ENCODE assay signal across 11 cellular contexts in genomic region chr2:196399736-196400691, GRCh38.
DNase-seq lines count a peak whose midpoint lies in the region; ATAC-seq and TF ChIP-seq lines count a peak whose summit lies in the region.
"Had no signal": no experiment of that assay in that cellular context is flagged by ENCODE, and none has a peak within 500 bp of the region (broad histone marks: within the 10 kb centered on the region; RNA-seq: fewer than 3 reads in every experiment).

No MANE protein-coding gene starts in this region.

- no peak for ATAC-seq in HG02763 (IDR thresholded peaks at IDR 0.05; ENCODE audit: unreplicated experiment)
- ATAC-seq in GM18505 (IDR thresholded peaks at IDR 0.05; ENCODE audit: unreplicated experiment) = no peak
- ATAC-seq in GM21528 (IDR thresholded peaks at IDR 0.05; ENCODE audit: low FRiP score, unreplicated experiment) = no peak

- TF ChIP-seq POLR2A in GM18505 (IDR thresholded peaks at IDR 0.05; ENCODE audit: borderline replicate concordance, extremely low read depth, insufficient read depth, insufficient read length) = no peak

- TF ChIP-seq CTCF in AG09309 (IDR thresholded peaks at IDR 0.05; ENCODE audit: control insufficient read depth, insufficient read depth, low read depth, low read length, missing control alignments) = no peak
- TF ChIP-seq CTCF in astrocyte of the cerebellum (IDR thresholded peaks at IDR 0.05; ENCODE audit: low read depth, low read length, missing control alignments) = no peak

- in situ Hi-C loops in astrocyte of the cerebellum (cut with HindIII; ENCODE audit: low sequenced_read_pairs) = no loop called here

- H3K4me3 ChIP-seq in AG09309 (ENCODE audit: control insufficient read depth, low read depth, low read length) (no peak overlapping the region), astrocyte of the cerebellum (ENCODE audit: low read depth, low read length) (no peak overlapping the region)
- H3K4me3 ChIP-seq: thoracic aorta had no signal

- DNase-seq in AG09309 (ENCODE audit: low read depth) (peak; percentile 86), LHCN-M2 (ENCODE audit: low read depth) (peak; percentile 76), astrocyte of the cerebellum (ENCODE audit: low read depth) (peak; percentile 75), hepatic stellate cell (ENCODE audit: low spot score) (peak; percentile 68), HUDEP-2 (lab: John Stamatoyannopoulos, UW; ENCODE audit: unreplicated experiment in 76 of 76) (no peak)
- DNase-seq: aorta, COR-L47 had no signal

Comparison
In these comparisons a context has a peak if more than half of its experiments do, and no peak if none do; other contexts are left out.
1. DNase-seq: peak in AG09309 (single experiment), LHCN-M2 (single experiment), astrocyte of the cerebellum (single experiment) and hepatic stellate cell (single experiment); none in HUDEP-2 (0 of 76).